ENCODE assay signal across 8 cellular contexts in genomic region chr20:18138266-18138582, GRCh38. TPM values are rescaled to one million over a fixed set of nuclear protein-coding genes. Genes with fewer than 3 reads are reported as not detected.
DNase-seq lines count a peak whose midpoint lies in the region; ATAC-seq, FAIRE-seq and TF ChIP-seq lines count a peak whose summit lies in the region.

No MANE protein-coding gene starts in this region.

- H3K4me3 Mint-ChIP-seq in activated naive CD8-positive, alpha-beta T cell, result peak overlapping the region; percentile 92

- H3K27ac ChIP-seq in kidney (ENCODE audit: low read depth in 2 of 2, low read length in 2 of 2), result peak overlapping the region in 1 of 2 donors; percentile 86
- H3K27ac ChIP-seq in thymus (ENCODE audit: low read depth), result peak overlapping the region; percentile 96

- ATAC-seq in GM18502 (IDR thresholded peaks at IDR 0.05; ENCODE audit: poor library complexity, unreplicated experiment), result peak; percentile 42
- ATAC-seq in HG03095 (IDR thresholded peaks at IDR 0.05; ENCODE audit: unreplicated experiment), result peak; percentile 26

- TF ChIP-seq CTCF in kidney (IDR thresholded peaks at IDR 0.05; ENCODE audit: borderline replicate concordance, extremely low read depth, insufficient read depth), result no peak

- H3K4me1 ChIP-seq in kidney (ENCODE audit: control insufficient read depth in 1 of 2, insufficient read depth in 1 of 2, low read depth in 1 of 2, low read length in 2 of 2), result peaks cover 14 to 15% of the 10 kb centered on the region in 2 donors
- peaks cover 9% of the 10 kb centered on the region for H3K4me1 ChIP-seq in thymus (ENCODE audit: control insufficient read depth, insufficient read depth, low read length)

- WGBS in thymus, result under 1% methylated on average over 15 of the region's 15 CpGs

- H3K27ac Mint-ChIP-seq in activated naive CD8-positive, alpha-beta T cell, result peak overlapping the region; percentile 93

- peaks cover 14% of the 10 kb centered on the region for H3K36me3 Mint-ChIP-seq in activated naive CD8-positive, alpha-beta T cell

- FAIRE-seq in kidney (lab: Jason Lieb, UNC), result no peak

- no peaks in the 10 kb centered on the region for H3K27me3 ChIP-seq in thymus (ENCODE audit: control insufficient read depth, insufficient read depth)

- no peaks in the 10 kb centered on the region for H3K27me3 Mint-ChIP-seq in activated naive CD8-positive, alpha-beta T cell

- H3K9me3 Mint-ChIP-seq in activated naive CD8-positive, alpha-beta T cell (ENCODE audit: low read depth), result no peaks in the 10 kb centered on the region

- no peaks in the 10 kb centered on the region for H3K9me3 ChIP-seq in kidney (ENCODE audit: control insufficient read depth in 1 of 2, low read length in 2 of 2)
- H3K9me3 ChIP-seq in thymus (ENCODE audit: control insufficient read depth), result no peaks in the 10 kb centered on the region

- H3K36me3 ChIP-seq in kidney (ENCODE audit: control insufficient read depth in 1 of 2, insufficient read depth in 2 of 2, low read length in 2 of 2), result peaks cover 0 to 3% of the 10 kb centered on the region in 2 donors
- peaks cover 4% of the 10 kb centered on the region for H3K36me3 ChIP-seq in thymus (ENCODE audit: control insufficient read depth, insufficient read depth)

- H3K4me3 ChIP-seq in kidney (ENCODE audit: low read length in 2 of 2) (peak overlapping the region; percentile 87 to 99), thymus (ENCODE audit: low read length) (peak overlapping the region; percentile 97)

- H3K9ac ChIP-seq in kidney (ENCODE audit: low read length in 2 of 2), result peak overlapping the region; percentile 80 to 94

- H3K4me1 Mint-ChIP-seq in activated naive CD8-positive, alpha-beta T cell (ENCODE audit: low read depth), result peaks cover 41% of the 10 kb centered on the region

- DNase-seq in kidney (no peak), CD1c-positive myeloid dendritic cell (ENCODE audit: extremely low spot score) (no peak), NCI-H510A treated with DMSO at 0.1 percent for 48 hours (lab: John Stamatoyannopoulos, UW) (no peak), kidney tubule cell (ENCODE audit: low spot score) (no peak)

- intact Hi-C loops in kidney (cut with DNase I), result no loop called here

RNA-seq across cellular contexts. Expression of gene KAT14, which starts 0.6 kb away (rescaled TPM):
- total RNA-seq in kidney, result 12.8 TPM
- polyA plus RNA-seq in kidney (ENCODE audit: insufficient read depth, low read depth, low replicate concordance), result 10.2 TPM
- 9.8 TPM for polyA plus RNA-seq in thymus

RNA-seq across cellular contexts. Expression of gene PET117, which starts 0.6 kb away (rescaled TPM):
- 13.1 TPM for total RNA-seq in kidney
- polyA plus RNA-seq in kidney (ENCODE audit: insufficient read depth, low read depth, low replicate concordance) (19.7 TPM), thymus (11.4 TPM)
